Comparison of ENCODE assay signal across 19 cellular contexts in genomic region chr6:7827142-7827541, GRCh38.
DNase-seq lines count a peak whose midpoint lies in the region; ATAC-seq and TF ChIP-seq lines count a peak whose summit lies in the region.
"Had no signal": no experiment of that assay in that cellular context is flagged by ENCODE, and none has a peak within 500 bp of the region (broad histone marks: within the 10 kb centered on the region; RNA-seq: fewer than 3 reads in every experiment).

No MANE protein-coding gene starts in this region.

- ATAC-seq in WTC11 (peak; percentile 41), GM19455 (IDR thresholded peaks at IDR 0.05; ENCODE audit: unreplicated experiment) (no peak)
- ATAC-seq: left lung had no signal

- H3K27ac Mint-ChIP-seq in WTC11: no peak overlapping the region

- H3K4me3 Mint-ChIP-seq in WTC11: no peak overlapping the region

- H3K36me3 Mint-ChIP-seq in WTC11: no peaks in the 10 kb centered on the region; the same call in 1 of the 2 replicates

- POLR2A ChIA-PET in WTC11 (lab: Charles Lee): no interaction called here

- H3K9me3 Mint-ChIP-seq in WTC11: peaks cover 15% of the 10 kb centered on the region

- no peaks in the 10 kb centered on the region for H3K27me3 Mint-ChIP-seq in WTC11 (ENCODE audit: low read depth)

- CTCF ChIA-PET in WTC11 (lab: Charles Lee): no interaction called here

- H3K4me3 ChIP-seq in fibroblast of the aortic adventitia (ENCODE audit: low read depth, low read length): peak overlapping the region; percentile 9
- H3K4me3 ChIP-seq: BLaER1, left lung, MG63, Peyer's patch had no signal

- no peak for TF ChIP-seq CTCF in WTC11 (IDR thresholded peaks at IDR 0.05)
- TF ChIP-seq CTCF in fibroblast of the aortic adventitia (IDR thresholded peaks at IDR 0.05; ENCODE audit: insufficient read depth, low read length): no peak

- DNase-seq in EH (ENCODE audit: low read depth): peak; percentile 60
- no peak for DNase-seq in WTC11 (ENCODE audit: low spot score)
- peak; percentile 90 for DNase-seq in fibroblast of the aortic adventitia (ENCODE audit: low read depth)
- DNase-seq in pulmonary artery endothelial cell (ENCODE audit: low read depth, low spot score): peak; percentile 72
- no peak for DNase-seq in OCI-M1 (lab: John Stamatoyannopoulos, UW)
- no peak for DNase-seq in activated effector memory CD4-positive, alpha-beta T cell treated with Interleukin-2 at 50 U/mL for 16 hours
- no peak for DNase-seq in NOMO-1 treated with DMSO at 0.1 percent for 48 hours (lab: John Stamatoyannopoulos, UW; ENCODE audit: unreplicated experiment)
- DNase-seq: activated CD4-positive, alpha-beta T cell treated with anti-CD3 and anti-CD28 coated beads for 48 hours; activated CD8-positive, alpha-beta memory T cell treated with anti-CD3 and anti-CD28 coated beads, Interleukin-2, amount 50 U/mL, for 4 hours; activated gamma-delta T cell; left lung; MG63; NCI-H1694; NCI-H226; Peyer's patch; small intestine; stimulated activated CD4-positive, alpha-beta T cell treated with anti-CD3 and anti-CD28 coated beads, Interleukin-4, amount 100 ng/mL, for 4 hours had no signal

- peaks cover 27% of the 10 kb centered on the region for H3K4me1 Mint-ChIP-seq in WTC11

TF ChIP-seq in WTC11, 78 proteins besides CTCF, POLR2A, EP300 and RAD21:
- TF ChIP-seq JAZF1 (CRISPR knock-in tag; IDR thresholded peaks at IDR 0.05) (no peak), GRHL2 (CRISPR knock-in tag; IDR thresholded peaks at IDR 0.05; ENCODE audit: insufficient replicate concordance, severe bottlenecking) (no peak), ARID4B (CRISPR knock-in tag; IDR thresholded peaks at IDR 0.05; ENCODE audit: borderline replicate concordance) (no peak), PREB (CRISPR knock-in tag; IDR thresholded peaks at IDR 0.05; ENCODE audit: borderline replicate concordance) (no peak), OVOL2 (CRISPR knock-in tag; IDR thresholded peaks at IDR 0.05; ENCODE audit: borderline replicate concordance) (no peak), SMAD4 (CRISPR knock-in tag; IDR thresholded peaks at IDR 0.05) (no peak), E2F4 (CRISPR knock-in tag; IDR thresholded peaks at IDR 0.05; ENCODE audit: borderline replicate concordance, low read depth) (no peak), NR3C1 (CRISPR knock-in tag; conservative IDR thresholded peaks at IDR 0.05; ENCODE audit: low read depth) (no peak), ATF1 (CRISPR knock-in tag; IDR thresholded peaks at IDR 0.05) (no peak), ATF6 (CRISPR knock-in tag; IDR thresholded peaks at IDR 0.05) (no peak), ZNF512 (CRISPR knock-in tag; IDR thresholded peaks at IDR 0.05; ENCODE audit: borderline replicate concordance) (no peak), CDX4 (CRISPR knock-in tag; IDR thresholded peaks at IDR 0.05; ENCODE audit: borderline replicate concordance) (no peak), ZNF219 (CRISPR knock-in tag; IDR thresholded peaks at IDR 0.05; ENCODE audit: borderline replicate concordance) (no peak), GTF2I (CRISPR knock-in tag; conservative IDR thresholded peaks at IDR 0.05) (no peak), ATF2 (CRISPR knock-in tag; IDR thresholded peaks at IDR 0.05; ENCODE audit: borderline replicate concordance, low read depth) (no peak)

Comparison
In these comparisons a context has a peak if more than half of its experiments do, and no peak if none do; other contexts are left out.
1. DNase-seq: peak in EH (single experiment), fibroblast of the aortic adventitia (single experiment) and pulmonary artery endothelial cell (single experiment); none in WTC11 (single experiment), OCI-M1 (single experiment), activated effector memory CD4-positive, alpha-beta T cell treated with Interleukin-2 at 50 U/mL for 16 hours (single experiment) and NOMO-1 treated with DMSO at 0.1 percent for 48 hours (single experiment).